In genomic region chr11:75939992-75940391, GRCh38 we compare ENCODE assay signal across 20 cellular contexts.
"Had no signal": no experiment of that assay in that cellular context is flagged by ENCODE, and none has a peak within 500 bp of the region (broad histone marks: within the 10 kb centered on the region; RNA-seq: fewer than 3 reads in every experiment).

No MANE protein-coding gene starts in this region.

- H3K9me3 Mint-ChIP-seq: activated CD4-positive, alpha-beta T cell treated with anti-CD3 and anti-CD28 coated beads, Interleukin-2, amount 10 ng/mL, durations not matched to agents 7 days and 5 days; activated naive CD8-positive, alpha-beta T cell treated with anti-CD3 and anti-CD28 coated beads for 36 hours; activated T-helper 1 cell treated with anti-CD3 and anti-CD28 coated beads, Interleukin-12 subunit alpha, Interleukin-12 subunit beta, Interleukin-2, Interleukin-4 antibody, amounts not matched to agents 30 ng/mL and 10 ng/mL and 1 ng/mL, durations not matched to agents 14 hours and 24 hours and 36 hours; naive thymus-derived CD8-positive, alpha-beta T cell; stimulated activated memory B cell treated with anti-CD40 and anti-IgM and Interleukin-4, amounts not matched to agents 10 μg/mL and 1 μg/mL and 100 μg/mL, for 72 hours; T-helper 2 cell treated with Interferon-gamma antibody and Interleukin-4, amounts not matched to agents 5 μg/mL and 100 μg/mL, for 36 hours had no signal

- H3K27ac Mint-ChIP-seq: activated CD4-positive, alpha-beta T cell treated with anti-CD3 and anti-CD28 coated beads, Interleukin-2, amount 10 ng/mL, durations not matched to agents 7 days and 5 days; activated naive CD8-positive, alpha-beta T cell treated with anti-CD3 and anti-CD28 coated beads for 36 hours; activated T-helper 1 cell treated with anti-CD3 and anti-CD28 coated beads, Interleukin-12 subunit alpha, Interleukin-12 subunit beta, Interleukin-2, Interleukin-4 antibody, amounts not matched to agents 30 ng/mL and 10 ng/mL and 1 ng/mL, durations not matched to agents 14 hours and 24 hours and 36 hours; stimulated activated memory B cell treated with anti-CD40 and anti-IgM and Interleukin-4, amounts not matched to agents 10 μg/mL and 1 μg/mL and 100 μg/mL, for 72 hours; T-helper 2 cell treated with Interferon-gamma antibody and Interleukin-4, amounts not matched to agents 5 μg/mL and 100 μg/mL, for 36 hours had no signal

- H3K9me3 ChIP-seq: gastrocnemius medialis, left ventricle myocardium inferior, tibial nerve, uterus had no signal

- H3K4me3 Mint-ChIP-seq: activated CD4-positive, alpha-beta T cell treated with anti-CD3 and anti-CD28 coated beads, Interleukin-2, amount 10 ng/mL, durations not matched to agents 7 days and 5 days; activated naive CD8-positive, alpha-beta T cell treated with anti-CD3 and anti-CD28 coated beads for 36 hours; activated T-helper 1 cell treated with anti-CD3 and anti-CD28 coated beads, Interleukin-12 subunit alpha, Interleukin-12 subunit beta, Interleukin-2, Interleukin-4 antibody, amounts not matched to agents 30 ng/mL and 10 ng/mL and 1 ng/mL, durations not matched to agents 14 hours and 24 hours and 36 hours; naive thymus-derived CD8-positive, alpha-beta T cell; stimulated activated memory B cell treated with anti-CD40 and anti-IgM and Interleukin-4, amounts not matched to agents 10 μg/mL and 1 μg/mL and 100 μg/mL, for 72 hours; T-helper 2 cell treated with Interferon-gamma antibody and Interleukin-4, amounts not matched to agents 5 μg/mL and 100 μg/mL, for 36 hours had no signal

- ATAC-seq: gastrocnemius medialis; naive thymus-derived CD8-positive, alpha-beta T cell; stimulated activated memory B cell treated with anti-CD40 and anti-IgM and Interleukin-4, amounts not matched to agents 10 μg/mL and 1 μg/mL and 100 μg/mL, for 72 hours had no signal

- H3K4me3 ChIP-seq: gastrocnemius medialis, left ventricle myocardium inferior, tibial nerve, uterus had no signal

- H3K27me3 ChIP-seq: brain microvascular endothelial cell, gastrocnemius medialis, tibial nerve, uterus had no signal

- H3K36me3 ChIP-seq: brain microvascular endothelial cell, gastrocnemius medialis, left ventricle myocardium inferior, tibial nerve, uterus had no signal

- H3K27me3 Mint-ChIP-seq: activated CD4-positive, alpha-beta T cell treated with anti-CD3 and anti-CD28 coated beads, Interleukin-2, amount 10 ng/mL, durations not matched to agents 7 days and 5 days; activated naive CD8-positive, alpha-beta T cell treated with anti-CD3 and anti-CD28 coated beads for 36 hours; naive thymus-derived CD8-positive, alpha-beta T cell; stimulated activated memory B cell treated with anti-CD40 and anti-IgM and Interleukin-4, amounts not matched to agents 10 μg/mL and 1 μg/mL and 100 μg/mL, for 72 hours had no signal

- H3K4me1 ChIP-seq: parathyroid adenoma, uterus had no signal

- H3K27ac ChIP-seq: brain microvascular endothelial cell, gastrocnemius medialis, left ventricle myocardium inferior, parathyroid adenoma, uterus had no signal

- DNase-seq: activated CD4-positive, alpha-beta T cell treated with anti-CD3 and anti-CD28 coated beads, Interleukin-2, amount 10 ng/mL, durations not matched to agents 7 days and 5 days; activated CD4-positive, CD25-positive, alpha-beta regulatory T cell; activated CD8-positive, alpha-beta memory T cell treated with anti-CD3 and anti-CD28 coated beads for 24 hours; activated naive CD8-positive, alpha-beta T cell treated with anti-CD3 and anti-CD28 coated beads for 36 hours; anterior cingulate cortex; brain microvascular endothelial cell; cerebellar nuclear complex; effector memory CD4-positive, alpha-beta T cell; gastrocnemius medialis; islet precursor cell; left ventricle myocardium inferior; mesenchymal stem cell; naive thymus-derived CD8-positive, alpha-beta T cell; stimulated activated CD4-positive, alpha-beta T cell treated with anti-CD3 and anti-CD28 coated beads, Interleukin-12 subunit alpha, Interleukin-12 subunit beta, amount 100 ng/mL, for 4 hours; uterus had no signal
